Comparison of ENCODE assay signal across 17 cellular contexts in genomic region chr22:38125731-38126344, GRCh38. TPM values are rescaled to one million over a fixed set of nuclear protein-coding genes. Genes with fewer than 3 reads are reported as not detected.
DNase-seq lines count a peak whose midpoint lies in the region; ATAC-seq and TF ChIP-seq lines count a peak whose summit lies in the region.
"Had no signal": no experiment of that assay in that cellular context is flagged by ENCODE, and none has a peak within 500 bp of the region (broad histone marks: within the 10 kb centered on the region; RNA-seq: fewer than 3 reads in every experiment).

No MANE protein-coding gene starts in this region.

- no peaks in the 10 kb centered on the region for H3K27me3 Mint-ChIP-seq in T-helper 17 cell

- no peak overlapping the region for H2AFZ ChIP-seq in neuronal stem cell (ENCODE audit: low read length)

- no peak overlapping the region for H2BK5ac ChIP-seq in neuronal stem cell (ENCODE audit: low read length)

- H3K36me3 ChIP-seq in neuronal stem cell (replicated peaks in 1 of 2; ENCODE audit: control insufficient read depth in 2 of 2, insufficient read depth in 2 of 2, low read length in 2 of 2) = peaks cover 0 to 3% of the 10 kb centered on the region in 2 donors
- H3K36me3 ChIP-seq: BE2C had no signal

- H3K4me1 Mint-ChIP-seq in T-helper 17 cell = peaks cover 3% of the 10 kb centered on the region

- H3K27ac ChIP-seq in neuronal stem cell (replicated peaks; ENCODE audit: low read length) = no peak overlapping the region

- H3K18ac ChIP-seq in neuronal stem cell (ENCODE audit: low read length) = no peak overlapping the region

- H3K9me3 ChIP-seq in T-helper 17 cell (ENCODE audit: control insufficient read depth, low read length, poor library complexity, severe bottlenecking) (no peaks in the 10 kb centered on the region), neuronal stem cell (replicated peaks in 1 of 2; ENCODE audit: control insufficient read depth in 2 of 2, insufficient read depth in 1 of 2, low read depth in 1 of 2, low read length in 2 of 2) (peaks cover 0 to 3% of the 10 kb centered on the region in 2 donors)
- H3K9me3 ChIP-seq: BE2C had no signal

- H3K27me3 ChIP-seq in neuronal stem cell (ENCODE audit: control insufficient read depth in 3 of 3, insufficient read depth in 3 of 3, low read depth in 1 of 3, low read length in 3 of 3) = no peaks in the 10 kb centered on the region
- H3K27me3 ChIP-seq: BE2C had no signal

- no CpG with 5 or more reads among the region's 16 CpGs for WGBS in neuronal stem cell (ENCODE audit: extremely low coverage in 2 of 2, insufficient read length in 2 of 2, insufficient replicate concordance in 1 of 2), 2 donors

- H3K4me3 Mint-ChIP-seq in T-helper 17 cell = no peak overlapping the region

- peak overlapping the region; percentile 14 for H3K27ac Mint-ChIP-seq in T-helper 17 cell

- H3K23ac ChIP-seq in neuronal stem cell (ENCODE audit: low read depth, low read length, poor library complexity) = no peak overlapping the region

- H3K36me3 Mint-ChIP-seq in T-helper 17 cell (ENCODE audit: low read depth) = peaks cover 2% of the 10 kb centered on the region

- intact Hi-C loops in left ventricle myocardium superior (cut with micrococcal nuclease) (no loop called here), cardiac septum (cut with DNase I) (no loop called here)

- peaks cover 0 to 10% of the 10 kb centered on the region in 2 donors for H3K4me1 ChIP-seq in neuronal stem cell (ENCODE audit: control insufficient read depth in 2 of 2, insufficient read depth in 1 of 2, low read depth in 1 of 2, low read length in 2 of 2)

- H3K14ac ChIP-seq in neuronal stem cell (ENCODE audit: low read length) = no peak overlapping the region

- peak overlapping the region; percentile 82 for H2AK5ac ChIP-seq in neuronal stem cell (ENCODE audit: low read depth, low read length)

- ATAC-seq in left ventricle myocardium superior (peak; percentile 51), T-helper 17 cell (no peak), omental fat pad (ENCODE audit: low FRiP score) (no peak), left lobe of liver (no peak)

- no peak for TF ChIP-seq CTCF in omental fat pad (IDR thresholded peaks at IDR 0.05)

- no peak overlapping the region for H3K4me3 ChIP-seq in neuronal stem cell (ENCODE audit: low read length in 2 of 2)

- DNase-seq in left ventricle myocardium superior = peak; percentile 65
- DNase-seq in cardiac septum (ENCODE audit: low spot score) = no peak
- no peak for DNase-seq in T-helper 17 cell
- no peak for DNase-seq in neuronal stem cell (ENCODE audit: low spot score)
- no peak for DNase-seq in NCI-H1694 treated with DMSO at 0.1 percent for 48 hours (lab: John Stamatoyannopoulos, UW)
- DNase-seq in omental fat pad (ENCODE audit: low spot score) = no peak
- no peak for DNase-seq in left lobe of liver (ENCODE audit: low spot score)
- DNase-seq: BE2C; KG1; NCI-H1048; NCI-H146; NCI-H526; NK-92 treated with Interleukin-12 subunit alpha and Interleukin-12 subunit beta, amount 100 ng/mL, for 24 hours; OCI-M1 had no signal

- H4K91ac ChIP-seq in neuronal stem cell (ENCODE audit: low read depth, low read length, poor library complexity) = no peak overlapping the region

- no peak overlapping the region for H3K4ac ChIP-seq in neuronal stem cell (ENCODE audit: low read length)

- peak overlapping the region; percentile 65 for H2BK15ac ChIP-seq in neuronal stem cell (ENCODE audit: low read length)

- no peak overlapping the region for H3K4me2 ChIP-seq in neuronal stem cell (ENCODE audit: insufficient read depth, low read length, poor library complexity, severe bottlenecking)

- no peak overlapping the region for H2BK120ac ChIP-seq in neuronal stem cell (ENCODE audit: low read depth, low read length)

- no peak overlapping the region for H3K9ac ChIP-seq in neuronal stem cell (ENCODE audit: low read depth, low read length, poor library complexity)

- no peak overlapping the region for H2BK12ac ChIP-seq in neuronal stem cell (ENCODE audit: low read length)

- peaks cover 2% of the 10 kb centered on the region for H3K79me1 ChIP-seq in neuronal stem cell (ENCODE audit: low read depth, low read length)

- H4K8ac ChIP-seq in neuronal stem cell (ENCODE audit: low read depth, low read length) = peak overlapping the region; percentile 30

RNA-seq across cellular contexts. Expression of gene BAIAP2L2, which starts 15.4 kb away (rescaled TPM):
- total RNA-seq in left ventricle myocardium superior = 0.15 TPM
- total RNA-seq in cardiac septum = 0.24 TPM
- 1 to 10 TPM in 1 of 2 donors, under 1 TPM in 1; 0.86 to 1.3 TPM for total RNA-seq in T-helper 17 cell
- polyA plus RNA-seq in neuronal stem cell (2013, experiment 1 of 2) = 4.8 TPM
- 4.5 TPM for polyA plus RNA-seq in neuronal stem cell (2013, experiment 2 of 2)
- total RNA-seq in omental fat pad = 1 to 10 TPM; 2.6 to 4.3 (median 3.2) TPM
- 1.1 TPM for total RNA-seq in left lobe of liver
- total RNA-seq: H4, M059J had no signal

RNA-seq across cellular contexts. Expression of gene SLC16A8, which starts 41.9 kb away (rescaled TPM):
- not detected for total RNA-seq in left ventricle myocardium superior
- not detected for total RNA-seq in cardiac septum
- total RNA-seq in T-helper 17 cell = not detected
- polyA plus RNA-seq in neuronal stem cell (2013, experiment 1 of 2) = 1.3 TPM
- 0.91 TPM for polyA plus RNA-seq in neuronal stem cell (2013, experiment 2 of 2)
- 1 to 10 TPM in 2 of 4 donors, under 1 TPM in 2; 0.24 to 3.2 (median 0.88) TPM for total RNA-seq in omental fat pad
- not detected for total RNA-seq in left lobe of liver
- total RNA-seq: Daoy, H4, M059J had no signal

RNA-seq across cellular contexts. Expression of gene PLA2G6, which starts 55.8 kb away (rescaled TPM):
- total RNA-seq in left ventricle myocardium superior = 17.0 TPM
- total RNA-seq in cardiac septum = 12.5 TPM
- total RNA-seq in T-helper 17 cell = 10 to 100 TPM; 72.2 to 91.4 TPM
- polyA plus RNA-seq in neuronal stem cell (2013, experiment 1 of 2) = 10.9 TPM
- 11.4 TPM for polyA plus RNA-seq in neuronal stem cell (2013, experiment 2 of 2)
- 10 to 100 TPM; 30.8 to 58.5 (median 45.1) TPM for total RNA-seq in omental fat pad
- 32.1 TPM for total RNA-seq in left lobe of liver
